In the genomic region with DNA sequence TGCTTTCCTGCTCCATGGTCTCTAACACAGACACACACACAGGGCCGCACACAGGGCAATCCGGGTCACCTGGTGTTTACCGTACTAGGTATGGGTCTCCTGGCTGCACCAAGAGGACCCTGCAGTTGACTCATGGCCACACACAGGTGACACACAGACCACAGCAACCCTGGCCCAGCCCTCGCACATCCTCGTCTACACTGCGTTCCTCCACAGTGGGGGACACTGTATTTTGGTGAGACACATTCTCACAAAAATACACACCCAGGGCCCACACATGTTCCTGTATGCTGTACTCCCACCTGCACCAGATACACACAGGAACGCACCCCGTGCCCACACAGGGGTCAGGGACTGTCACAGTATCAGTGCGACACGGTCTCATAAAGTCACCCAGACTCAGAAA, we compare ENCODE assay signal across 12 cellular contexts. TPM values are rescaled to one million over a fixed set of nuclear protein-coding genes. Genes with fewer than 3 reads are reported as not detected.
A peak's percentile ranks its signal among the peaks of the same experiment; 100 is the strongest.
DNase-seq lines count a peak whose midpoint lies in the region; ATAC-seq lines count a peak whose summit lies in the region.
"Had no signal": no experiment of that assay in that cellular context is flagged by ENCODE, and none has a peak within 500 bp of the region (broad histone marks: within the 10 kb centered on the region; RNA-seq: fewer than 3 reads in every experiment).

No MANE protein-coding gene starts in this region.

- H3K36me3 Mint-ChIP-seq in activated CD4-positive, alpha-beta memory T cell treated with anti-CD3 and anti-CD28 coated beads, Interleukin-2, amount 10 ng/mL, durations not matched to agents 7 days and 5 days (ENCODE audit: low read depth) = peaks cover 33% of the 10 kb centered on the region
- peaks cover 3% of the 10 kb centered on the region for H3K36me3 Mint-ChIP-seq in activated CD4-positive, alpha-beta memory T cell treated with anti-CD3 and anti-CD28 coated beads for 36 hours
- peaks cover 66% of the 10 kb centered on the region for H3K36me3 Mint-ChIP-seq in stimulated activated effector memory CD8-positive, alpha-beta T cell treated with anti-CD3 and anti-CD28 coated beads, Interleukin-12 subunit alpha, Interleukin-12 subunit beta, amount 100 ng/mL, for 72 hours

- peak overlapping the region; percentile 84 for H3K27ac ChIP-seq in SK-N-MC

- intact Hi-C loops in activated CD4-positive, alpha-beta memory T cell treated with anti-CD3 and anti-CD28 coated beads for 36 hours (cut with micrococcal nuclease) = no loop called here
- intact Hi-C loops in left ventricle myocardium superior (cut with micrococcal nuclease) = no loop called here

- peak overlapping the region; percentile 19 for H3K27ac Mint-ChIP-seq in activated CD4-positive, alpha-beta memory T cell treated with anti-CD3 and anti-CD28 coated beads, Interleukin-2, amount 10 ng/mL, durations not matched to agents 7 days and 5 days
- no peak overlapping the region for H3K27ac Mint-ChIP-seq in activated CD4-positive, alpha-beta memory T cell treated with anti-CD3 and anti-CD28 coated beads for 36 hours
- H3K27ac Mint-ChIP-seq in stimulated activated effector memory CD8-positive, alpha-beta T cell treated with anti-CD3 and anti-CD28 coated beads, Interleukin-12 subunit alpha, Interleukin-12 subunit beta, amount 100 ng/mL, for 72 hours = peak overlapping the region; percentile 88

- CTCF ChIA-PET in activated CD4-positive, alpha-beta memory T cell treated with anti-CD3 and anti-CD28 coated beads, Interleukin-2, amount 10 ng/mL, durations not matched to agents 7 days and 5 days (lab: Charles Lee) = interaction anchor here (22.3 kb wide), 1 partner anchor 24 kb away, joined by 707 read pairs; a partner anchor contains a TSS
- CTCF ChIA-PET in activated CD4-positive, alpha-beta memory T cell treated with anti-CD3 and anti-CD28 coated beads for 36 hours (lab: Charles Lee) = interaction anchor here (0.5 to 27.2 kb wide), 3 partner anchors 10 to 347 kb away, joined by 3 to 836 read pairs (median 5); a partner anchor contains a TSS

- peaks cover 66% of the 10 kb centered on the region for H3K4me1 Mint-ChIP-seq in activated CD4-positive, alpha-beta memory T cell treated with anti-CD3 and anti-CD28 coated beads, Interleukin-2, amount 10 ng/mL, durations not matched to agents 7 days and 5 days
- H3K4me1 Mint-ChIP-seq in activated CD4-positive, alpha-beta memory T cell treated with anti-CD3 and anti-CD28 coated beads for 36 hours (ENCODE audit: low read depth) = peaks cover 43% of the 10 kb centered on the region
- peaks cover 66% of the 10 kb centered on the region for H3K4me1 Mint-ChIP-seq in stimulated activated effector memory CD8-positive, alpha-beta T cell treated with anti-CD3 and anti-CD28 coated beads, Interleukin-12 subunit alpha, Interleukin-12 subunit beta, amount 100 ng/mL, for 72 hours

- POLR2A ChIA-PET in activated CD4-positive, alpha-beta memory T cell treated with anti-CD3 and anti-CD28 coated beads, Interleukin-2, amount 10 ng/mL, durations not matched to agents 7 days and 5 days (lab: Charles Lee) = interaction anchor here (27.4 kb wide), 1 partner anchor 23 kb away, joined by 780 read pairs; a partner anchor contains a TSS
- POLR2A ChIA-PET in activated CD4-positive, alpha-beta memory T cell treated with anti-CD3 and anti-CD28 coated beads for 36 hours (lab: Charles Lee) = no interaction called here

- peaks cover 17% of the 10 kb centered on the region for H3K27me3 Mint-ChIP-seq in activated CD4-positive, alpha-beta memory T cell treated with anti-CD3 and anti-CD28 coated beads, Interleukin-2, amount 10 ng/mL, durations not matched to agents 7 days and 5 days
- H3K27me3 Mint-ChIP-seq in activated CD4-positive, alpha-beta memory T cell treated with anti-CD3 and anti-CD28 coated beads for 36 hours = peaks cover 34% of the 10 kb centered on the region

- DNase-seq in activated CD4-positive, alpha-beta memory T cell treated with anti-CD3 and anti-CD28 coated beads, Interleukin-2, amount 10 ng/mL, durations not matched to agents 7 days and 5 days = no peak
- DNase-seq in activated CD4-positive, alpha-beta memory T cell treated with anti-CD3 and anti-CD28 coated beads for 36 hours = no peak
- DNase-seq in SK-N-MC (ENCODE audit: low read depth, low spot score) (no peak), left ventricle myocardium superior (peak; percentile 38), Ammon's horn (ENCODE audit: low spot score) (no peak), NOMO-1 (lab: John Stamatoyannopoulos, UW; ENCODE audit: unreplicated experiment in 2 of 2) (no peak), iPS-NIHi7 (ENCODE audit: extremely low spot score) (no peak)
- DNase-seq in stimulated activated effector memory CD8-positive, alpha-beta T cell treated with anti-CD3 and anti-CD28 coated beads, Interleukin-12 subunit alpha, Interleukin-12 subunit beta, amount 100 ng/mL, for 72 hours (ENCODE audit: low spot score in 2 of 2) = no peak
- DNase-seq: DMS79, NCI-H187 treated with DMSO at 0.1 percent for 48 hours had no signal

- H3K9me3 Mint-ChIP-seq in activated CD4-positive, alpha-beta memory T cell treated with anti-CD3 and anti-CD28 coated beads, Interleukin-2, amount 10 ng/mL, durations not matched to agents 7 days and 5 days = no peaks in the 10 kb centered on the region
- no peaks in the 10 kb centered on the region for H3K9me3 Mint-ChIP-seq in activated CD4-positive, alpha-beta memory T cell treated with anti-CD3 and anti-CD28 coated beads for 36 hours
- H3K9me3 Mint-ChIP-seq in stimulated activated effector memory CD8-positive, alpha-beta T cell treated with anti-CD3 and anti-CD28 coated beads, Interleukin-12 subunit alpha, Interleukin-12 subunit beta, amount 100 ng/mL, for 72 hours = no peaks in the 10 kb centered on the region

- H3K4me3 ChIP-seq in SK-N-MC = no peak overlapping the region
- H3K4me3 ChIP-seq: A549 had no signal

- no peak overlapping the region for H3K9ac ChIP-seq in SK-N-MC (ENCODE audit: insufficient read length)

- peak overlapping the region; percentile 9 for H3K4me3 Mint-ChIP-seq in activated CD4-positive, alpha-beta memory T cell treated with anti-CD3 and anti-CD28 coated beads, Interleukin-2, amount 10 ng/mL, durations not matched to agents 7 days and 5 days
- no peak overlapping the region for H3K4me3 Mint-ChIP-seq in activated CD4-positive, alpha-beta memory T cell treated with anti-CD3 and anti-CD28 coated beads for 36 hours
- peak overlapping the region; percentile 81 for H3K4me3 Mint-ChIP-seq in stimulated activated effector memory CD8-positive, alpha-beta T cell treated with anti-CD3 and anti-CD28 coated beads, Interleukin-12 subunit alpha, Interleukin-12 subunit beta, amount 100 ng/mL, for 72 hours

- peak; percentile 16 for ATAC-seq in left ventricle myocardium superior
- ATAC-seq in stimulated activated effector memory CD8-positive, alpha-beta T cell treated with anti-CD3 and anti-CD28 coated beads, Interleukin-12 subunit alpha, Interleukin-12 subunit beta, amount 100 ng/mL, for 72 hours = peak; percentile 62

- no peaks in the 10 kb centered on the region for H3K9me3 ChIP-seq in SK-N-MC (ENCODE audit: low read depth, low read length)
- H3K9me3 ChIP-seq: A549, suprapubic skin had no signal

- H3K36me3 ChIP-seq in SK-N-MC (ENCODE audit: insufficient read depth, low read length) = no peaks in the 10 kb centered on the region
- H3K36me3 ChIP-seq: suprapubic skin had no signal

RNA-seq across cellular contexts. Expression of a gene that starts 12.8 kb away (rescaled TPM):
- total RNA-seq in activated CD4-positive, alpha-beta memory T cell treated with anti-CD3 and anti-CD28 coated beads, Interleukin-2, amount 10 ng/mL, durations not matched to agents 7 days and 5 days = 10 to 100 TPM; 56.2 to 58.1 TPM
- total RNA-seq in activated CD4-positive, alpha-beta memory T cell treated with anti-CD3 and anti-CD28 coated beads for 36 hours = 10 to 100 TPM; 15.7 to 17.5 TPM
- total RNA-seq in left ventricle myocardium superior = 36.1 TPM

RNA-seq across cellular contexts. Expression of a gene that starts 29.8 kb away (rescaled TPM):
- 100 to 1,000 TPM; 239 to 244 TPM for total RNA-seq in activated CD4-positive, alpha-beta memory T cell treated with anti-CD3 and anti-CD28 coated beads, Interleukin-2, amount 10 ng/mL, durations not matched to agents 7 days and 5 days
- total RNA-seq in activated CD4-positive, alpha-beta memory T cell treated with anti-CD3 and anti-CD28 coated beads for 36 hours = 100 to 1,000 TPM; 189 to 207 TPM
- 157 TPM for total RNA-seq in left ventricle myocardium superior

RNA-seq across cellular contexts. Expression of a gene that starts 52.8 kb away (rescaled TPM):
- total RNA-seq in activated CD4-positive, alpha-beta memory T cell treated with anti-CD3 and anti-CD28 coated beads, Interleukin-2, amount 10 ng/mL, durations not matched to agents 7 days and 5 days = 100 to 1,000 TPM; 226 to 243 TPM
- 100 to 1,000 TPM; 168 to 186 TPM for total RNA-seq in activated CD4-positive, alpha-beta memory T cell treated with anti-CD3 and anti-CD28 coated beads for 36 hours
- 56.0 TPM for total RNA-seq in left ventricle myocardium superior
